Comparison of ENCODE assay signal across 19 cellular contexts in the genomic region with DNA sequence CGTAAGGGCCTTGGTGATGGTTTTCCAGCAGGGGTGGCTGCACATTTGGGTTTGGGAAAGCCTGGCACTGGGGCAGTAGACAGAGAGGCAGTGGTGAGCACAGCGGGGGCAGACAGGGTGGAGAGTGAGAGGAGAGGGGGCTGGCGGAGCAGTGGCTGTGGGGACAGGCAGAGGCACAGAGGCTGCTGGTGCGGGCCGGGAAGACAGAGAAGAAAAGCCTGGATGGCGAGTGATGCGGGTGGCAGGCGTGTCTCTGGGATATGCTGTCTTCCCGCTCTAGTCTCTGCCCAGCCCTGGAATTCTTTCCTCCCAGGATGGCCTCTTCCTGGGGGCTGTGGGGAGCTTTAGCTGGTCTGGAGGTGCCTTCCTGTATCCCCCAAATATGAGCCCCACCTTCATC. TPM values are rescaled to one million over a fixed set of nuclear protein-coding genes. Genes with fewer than 3 reads are reported as not detected.
A peak's percentile ranks its signal among the peaks of the same experiment; 100 is the strongest.
DNase-seq lines count a peak whose midpoint lies in the region; ATAC-seq and TF ChIP-seq lines count a peak whose summit lies in the region.
"Had no signal": no experiment of that assay in that cellular context is flagged by ENCODE, and none has a peak within 500 bp of the region (broad histone marks: within the 10 kb centered on the region; RNA-seq: fewer than 3 reads in every experiment).

No MANE protein-coding gene starts in this region.

- CTCF ChIA-PET in HCT116 (lab: Charles Lee) = no interaction called here

- no peak overlapping the region for H2BK120ac ChIP-seq in neuronal stem cell (ENCODE audit: low read depth, low read length)

- peaks cover 46% of the 10 kb centered on the region for H3K27me3 Mint-ChIP-seq in mesothelial cell of epicardium (ENCODE audit: low read depth)

- no peaks in the 10 kb centered on the region for H3K36me3 Mint-ChIP-seq in mesothelial cell of epicardium
- H3K36me3 Mint-ChIP-seq: CD4-positive, CD25-positive, alpha-beta regulatory T cell; CD8-positive, alpha-beta T cell had no signal

- DNase-seq in H7 (peak; percentile 49), HCT116 (ENCODE audit: low read depth, low spot score) (no peak), neuronal stem cell (ENCODE audit: low spot score) (no peak), mesothelial cell of epicardium (ENCODE audit: low spot score in 2 of 2, unreplicated experiment in 2 of 2) (no peak)
- no peak for DNase-seq in activated CD8-positive, alpha-beta memory T cell treated with anti-CD3 and anti-CD28 coated beads, Interleukin-2, amount 50 U/mL, for 48 hours
- DNase-seq: Caco-2; CD4-positive, CD25-positive, alpha-beta regulatory T cell; CD8-positive, alpha-beta T cell; DMS153; DND-41; H9 had no signal

- peak overlapping the region; percentile 28 for H3K18ac ChIP-seq in neuronal stem cell (ENCODE audit: low read length)

- TF ChIP-seq CTCF in HCT116 (IDR thresholded peaks at IDR 0.05 in 2 of 3, conservative IDR thresholded peaks at IDR 0.05 in 1 of 3; ENCODE audit: borderline replicate concordance in 1 of 3, insufficient read depth in 1 of 3, low read depth in 2 of 3, low read length in 2 of 3) = no peak
- TF ChIP-seq CTCF in mesothelial cell of epicardium (IDR thresholded peaks at IDR 0.05; ENCODE audit: unreplicated experiment) = no peak

- peak overlapping the region; percentile 65 for H3K23ac ChIP-seq in neuronal stem cell (ENCODE audit: low read depth, low read length, poor library complexity)

- no peaks in the 10 kb centered on the region for H3K9me3 ChIP-seq in HCT116 (ENCODE audit: control insufficient read depth in 1 of 2, insufficient read depth in 1 of 2, low read depth in 1 of 2, low read length in 2 of 2)
- H3K9me3 ChIP-seq in neuronal stem cell (replicated peaks in 1 of 2; ENCODE audit: control insufficient read depth in 2 of 2, insufficient read depth in 1 of 2, low read depth in 1 of 2, low read length in 2 of 2) = no peaks in the 10 kb centered on the region
- H3K9me3 ChIP-seq: Caco-2 had no signal

- H4K8ac ChIP-seq in neuronal stem cell (ENCODE audit: low read depth, low read length) = no peak overlapping the region

- H3K27me3 ChIP-seq in H7 (ENCODE audit: control insufficient read depth, insufficient read depth, low read length) = no peaks in the 10 kb centered on the region
- no peaks in the 10 kb centered on the region for H3K27me3 ChIP-seq in HCT116 (ENCODE audit: insufficient read depth, low read length)
- H3K27me3 ChIP-seq in neuronal stem cell (ENCODE audit: control insufficient read depth in 3 of 3, insufficient read depth in 3 of 3, low read depth in 1 of 3, low read length in 3 of 3) = peaks cover 0 to 17% (median 0%) of the 10 kb centered on the region in 3 experiments

- no peak overlapping the region for H3K4ac ChIP-seq in neuronal stem cell (ENCODE audit: low read length)

- H2BK12ac ChIP-seq in neuronal stem cell (ENCODE audit: low read length) = peak overlapping the region; percentile 22

- H3K4me1 Mint-ChIP-seq in mesothelial cell of epicardium = no peaks in the 10 kb centered on the region
- H3K4me1 Mint-ChIP-seq: CD4-positive, CD25-positive, alpha-beta regulatory T cell had no signal

- H3K36me3 ChIP-seq in H7 (replicated peaks; ENCODE audit: control insufficient read depth, insufficient read depth, low read length) = no peaks in the 10 kb centered on the region
- no peaks in the 10 kb centered on the region for H3K36me3 ChIP-seq in HCT116 (ENCODE audit: control insufficient read depth in 1 of 2, insufficient read depth in 2 of 2, low read length in 2 of 2)
- H3K36me3 ChIP-seq in neuronal stem cell (replicated peaks in 1 of 2; ENCODE audit: control insufficient read depth in 2 of 2, insufficient read depth in 2 of 2, low read length in 2 of 2) = no peaks in the 10 kb centered on the region

- no peak overlapping the region for H3K4me3 Mint-ChIP-seq in mesothelial cell of epicardium
- H3K4me3 Mint-ChIP-seq: CD4-positive, CD25-positive, alpha-beta regulatory T cell; CD8-positive, alpha-beta T cell; H9; HFFc6 had no signal

- RAD21 ChIA-PET in HCT116 (lab: Charles Lee; ENCODE audit: low non-redundant PET in 1 of 2, low total read pairs in 2 of 2, uncharacterized antibody in 2 of 2, unreplicated experiment in 2 of 2) = no interaction called here

- peaks cover 0 to 10% of the 10 kb centered on the region in 2 experiments; a peak in 2 of 4 replicates for H3K4me1 ChIP-seq in HCT116 (ENCODE audit: control insufficient read depth in 1 of 2, insufficient read depth in 2 of 2, low read length in 2 of 2)
- peaks cover 1 to 4% of the 10 kb centered on the region in 2 donors for H3K4me1 ChIP-seq in neuronal stem cell (ENCODE audit: control insufficient read depth in 2 of 2, insufficient read depth in 1 of 2, low read depth in 1 of 2, low read length in 2 of 2)
- H3K4me1 ChIP-seq: Caco-2 had no signal

- no peak overlapping the region for H3K9ac ChIP-seq in HCT116 (ENCODE audit: low read length)
- no peak overlapping the region for H3K9ac ChIP-seq in neuronal stem cell (ENCODE audit: low read depth, low read length, poor library complexity)
- H3K9ac ChIP-seq: GM23248 had no signal

- H2AFZ ChIP-seq in HCT116 (ENCODE audit: low read depth, low read length, poor library complexity, severe bottlenecking) = no peak overlapping the region
- H2AFZ ChIP-seq in neuronal stem cell (ENCODE audit: low read length) = no peak overlapping the region
- H2AFZ ChIP-seq: GM23248 had no signal

- no peak for TF ChIP-seq RAD21 in HCT116 (IDR thresholded peaks at IDR 0.05; ENCODE audit: low read depth)

- H2BK5ac ChIP-seq in neuronal stem cell (ENCODE audit: low read length) = no peak overlapping the region

- no peak for TF ChIP-seq POLR2A in HCT116 (IDR thresholded peaks at IDR 0.05; ENCODE audit: borderline replicate concordance, extremely low read depth, insufficient read depth, insufficient read length)

- BruUV-seq in HCT116 (replicated peaks; lab: Mats Ljungman, UMichigan) = no TSS peak

- WGBS in neuronal stem cell (ENCODE audit: extremely low coverage in 2 of 2, insufficient read length in 2 of 2, insufficient replicate concordance in 1 of 2), 2 donors = no CpG with 5 or more reads among the region's 9 CpGs

- no peaks in the 10 kb centered on the region for H3K79me2 ChIP-seq in HCT116 (ENCODE audit: insufficient read depth, low read length)

- H3K9me3 Mint-ChIP-seq in mesothelial cell of epicardium = no peaks in the 10 kb centered on the region
- H3K9me3 Mint-ChIP-seq: CD4-positive, CD25-positive, alpha-beta regulatory T cell; CD8-positive, alpha-beta T cell; HFFc6 had no signal

- ATAC-seq in HCT116 (no peak), GM19351 (IDR thresholded peaks at IDR 0.05; ENCODE audit: unreplicated experiment) (no peak)
- ATAC-seq: CD8-positive, alpha-beta T cell had no signal

- no peaks in the 10 kb centered on the region for H4K20me1 ChIP-seq in HCT116 (ENCODE audit: insufficient read depth)

- peak overlapping the region; percentile 23; the same call in 1 of the 2 replicates for H3K4me2 ChIP-seq in HCT116 (ENCODE audit: low read length)
- H3K4me2 ChIP-seq in neuronal stem cell (ENCODE audit: insufficient read depth, low read length, poor library complexity, severe bottlenecking) = no peak overlapping the region

- no peaks in the 10 kb centered on the region for H3K9me2 ChIP-seq in HCT116 (ENCODE audit: insufficient read depth)

- no peak overlapping the region for H3K27ac Mint-ChIP-seq in mesothelial cell of epicardium
- H3K27ac Mint-ChIP-seq: CD4-positive, CD25-positive, alpha-beta regulatory T cell; CD8-positive, alpha-beta T cell; HFFc6 had no signal

- H4K91ac ChIP-seq in neuronal stem cell (ENCODE audit: low read depth, low read length, poor library complexity) = no peak overlapping the region

- no peak overlapping the region for H2BK15ac ChIP-seq in neuronal stem cell (ENCODE audit: low read length)

- H3K79me1 ChIP-seq in neuronal stem cell (ENCODE audit: low read depth, low read length) = no peaks in the 10 kb centered on the region

- POLR2A ChIA-PET in HCT116 (lab: Charles Lee) = no interaction called here

- H3K14ac ChIP-seq in neuronal stem cell (ENCODE audit: low read length) = peak overlapping the region; percentile 71

- intact Hi-C loops in HCT116 (cut with micrococcal nuclease) = no loop called here

- H3K27ac ChIP-seq in HCT116 (ENCODE audit: low read depth, low read length) (no peak overlapping the region), neuronal stem cell (replicated peaks; ENCODE audit: low read length) (no peak overlapping the region)
- H3K27ac ChIP-seq: C4-2B, GM23248 had no signal

- H3K4me3 ChIP-seq in H7 (ENCODE audit: insufficient read depth, low read depth, low read length) (no peak overlapping the region), HCT116 (replicated peaks in 1 of 2; ENCODE audit: low read depth in 1 of 2, low read length in 2 of 2) (no peak overlapping the region), neuronal stem cell (ENCODE audit: low read length in 2 of 2) (no peak overlapping the region)
- H3K4me3 ChIP-seq: GM23248 had no signal

- H2AK5ac ChIP-seq in neuronal stem cell (ENCODE audit: low read depth, low read length) = no peak overlapping the region

TF ChIP-seq in HCT116, 20 proteins besides CTCF, POLR2A, EP300 and RAD21 (continues in another document):
- no peak for TF ChIP-seq SIN3A (IDR thresholded peaks at IDR 0.05; ENCODE audit: low read depth)

RNA-seq across cellular contexts. Expression of a gene that starts 16.9 kb away (rescaled TPM):
- total RNA-seq in H7 (2014; rRNA removed; shearing (Covaris generic)) = not detected in 2 replicates
- total RNA-seq in HCT116 (2021; ENCODE audit: unreplicated experiment) = 0.12 TPM
- 0.05 TPM in 1 of 2 replicates, not detected in the other for polyA plus RNA-seq in HCT116 (2012)
- polyA plus RNA-seq in neuronal stem cell (2013, experiment 1 of 2) = not detected
- polyA plus RNA-seq in neuronal stem cell (2013, experiment 2 of 2) = not detected
- not detected in 3 replicates for total RNA-seq in mesothelial cell of epicardium
- total RNA-seq: A172; A673; Caco-2; CD4-positive, CD25-positive, alpha-beta regulatory T cell; GM23248; H1; H9; HFFc6 had no signal
- polyA plus RNA-seq: BJ; CD4-positive, CD25-positive, alpha-beta regulatory T cell; GM23248 had no signal

RNA-seq across cellular contexts. Expression of a gene that starts 18.1 kb away (rescaled TPM):
- total RNA-seq in H7 (2014; rRNA removed; shearing (Covaris generic)) = not detected in 2 replicates
- total RNA-seq in HCT116 (2021; ENCODE audit: unreplicated experiment) = not detected
- polyA plus RNA-seq in HCT116 (2012) = not detected in 2 replicates
- polyA plus RNA-seq in neuronal stem cell (2013, experiment 1 of 2) = not detected
- polyA plus RNA-seq in neuronal stem cell (2013, experiment 2 of 2) = 0.18 TPM
- not detected in 3 replicates for total RNA-seq in mesothelial cell of epicardium
- total RNA-seq: A172; A673; Caco-2; CD4-positive, CD25-positive, alpha-beta regulatory T cell; CD8-positive, alpha-beta T cell; GM23248; H1; H9; HFFc6 had no signal
- polyA plus RNA-seq: BJ; CD4-positive, CD25-positive, alpha-beta regulatory T cell; GM23248 had no signal

RNA-seq across cellular contexts. Expression of a gene that starts 32.5 kb away (rescaled TPM):
- total RNA-seq in H7 (2014; rRNA removed; shearing (Covaris generic)) = 0.17 and 0.33 TPM in 2 replicates
- total RNA-seq in HCT116 (2021; ENCODE audit: unreplicated experiment) = 0.69 TPM
- polyA plus RNA-seq in HCT116 (2012) = 0.42 and 0.60 TPM in 2 replicates
- 1.4 TPM for polyA plus RNA-seq in neuronal stem cell (2013, experiment 1 of 2)
- 1.3 TPM for polyA plus RNA-seq in neuronal stem cell (2013, experiment 2 of 2)
- 2.7 to 3.6 TPM (median 3.2 TPM) in 3 replicates for total RNA-seq in mesothelial cell of epicardium
- total RNA-seq: A172; CD8-positive, alpha-beta T cell had no signal

RNA-seq across cellular contexts. Expression of a gene that starts 49.2 kb away (rescaled TPM):
- total RNA-seq in H7 (2014; rRNA removed; shearing (Covaris generic)) = 8.0 and 11.6 TPM in 2 replicates
- total RNA-seq in HCT116 (2021; ENCODE audit: unreplicated experiment) (11.8 TPM), mesothelial cell of epicardium (17.0 to 18.5 TPM (median 17.7 TPM) in 3 replicates)
- 9.9 and 10.2 TPM in 2 replicates for polyA plus RNA-seq in HCT116 (2012)
- 6.0 TPM for polyA plus RNA-seq in neuronal stem cell (2013, experiment 1 of 2)
- polyA plus RNA-seq in neuronal stem cell (2013, experiment 2 of 2) = 5.6 TPM

RNA-seq across cellular contexts. Expression of a gene that starts 55.1 kb away (rescaled TPM):
- 0.26 and 0.80 TPM in 2 replicates for total RNA-seq in H7 (2014; rRNA removed; shearing (Covaris generic))
- total RNA-seq in HCT116 (2021; ENCODE audit: unreplicated experiment) = 1.9 TPM
- polyA plus RNA-seq in HCT116 (2012) = 2.0 and 2.6 TPM in 2 replicates
- not detected for polyA plus RNA-seq in neuronal stem cell (2013, experiment 1 of 2)
- not detected for polyA plus RNA-seq in neuronal stem cell (2013, experiment 2 of 2)
- not detected in 3 replicates for total RNA-seq in mesothelial cell of epicardium
- total RNA-seq: A673, Caco-2, GM23248, H1, HFFc6 had no signal
- polyA plus RNA-seq: BJ, GM23248 had no signal
